Comparison of ENCODE assay signal across 24 cellular contexts in the genomic region with DNA sequence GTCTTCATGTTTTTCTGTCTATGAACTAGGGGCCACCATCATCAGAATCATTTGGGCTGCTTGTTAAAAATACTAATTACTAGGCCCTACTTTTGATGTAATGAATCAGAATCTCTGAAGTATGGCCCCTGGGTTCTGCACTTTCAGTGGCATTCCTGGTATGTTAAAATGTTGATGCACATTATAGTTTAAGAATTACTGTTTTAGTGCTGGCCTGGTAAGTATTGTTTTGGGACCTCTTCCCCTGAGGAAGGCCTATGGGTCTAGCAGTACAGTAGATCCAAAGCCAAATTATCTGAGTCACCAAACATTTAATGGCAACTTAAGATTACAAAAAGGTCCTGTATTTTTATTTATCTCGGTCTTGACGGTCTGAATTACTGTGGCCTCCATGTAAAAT. TPM values are rescaled to one million over a fixed set of nuclear protein-coding genes. Genes with fewer than 3 reads are reported as not detected.
DNase-seq lines count a peak whose midpoint lies in the region; ATAC-seq and TF ChIP-seq lines count a peak whose summit lies in the region.
"Had no signal": no experiment of that assay in that cellular context is flagged by ENCODE, and none has a peak within 500 bp of the region (broad histone marks: within the 10 kb centered on the region; RNA-seq: fewer than 3 reads in every experiment).

No MANE protein-coding gene starts in this region.

- peaks cover 5% of the 10 kb centered on the region for H3K36me3 Mint-ChIP-seq in activated naive CD4-positive, alpha-beta T cell treated with anti-CD3 and anti-CD28 coated beads, Interleukin-2, amount 50 U/mL, for 24 hours
- peaks cover 27% of the 10 kb centered on the region for H3K36me3 Mint-ChIP-seq in WTC11
- peaks cover 38% of the 10 kb centered on the region for H3K36me3 Mint-ChIP-seq in activated CD8-positive, alpha-beta T cell treated with anti-CD3 and anti-CD28 coated beads, Interleukin-2, amount 10 ng/mL, durations not matched to agents 7 days and 5 days (ENCODE audit: low read depth)

- H3K4me3 Mint-ChIP-seq in activated naive CD4-positive, alpha-beta T cell treated with anti-CD3 and anti-CD28 coated beads, Interleukin-2, amount 50 U/mL, for 24 hours, result no peak overlapping the region
- no peak overlapping the region for H3K4me3 Mint-ChIP-seq in WTC11
- no peak overlapping the region for H3K4me3 Mint-ChIP-seq in activated CD8-positive, alpha-beta T cell treated with anti-CD3 and anti-CD28 coated beads, Interleukin-2, amount 10 ng/mL, durations not matched to agents 7 days and 5 days
- H3K4me3 Mint-ChIP-seq: CD4-positive, alpha-beta memory T cell; IgD-negative memory B cell had no signal

- no peaks in the 10 kb centered on the region for H3K9me3 Mint-ChIP-seq in activated naive CD4-positive, alpha-beta T cell treated with anti-CD3 and anti-CD28 coated beads, Interleukin-2, amount 50 U/mL, for 24 hours
- no peaks in the 10 kb centered on the region for H3K9me3 Mint-ChIP-seq in WTC11
- H3K9me3 Mint-ChIP-seq in activated CD8-positive, alpha-beta T cell treated with anti-CD3 and anti-CD28 coated beads, Interleukin-2, amount 10 ng/mL, durations not matched to agents 7 days and 5 days (ENCODE audit: insufficient read depth), result no peaks in the 10 kb centered on the region
- H3K9me3 Mint-ChIP-seq: CD4-positive, alpha-beta memory T cell; IgD-negative memory B cell had no signal

- POLR2A ChIA-PET in WTC11 (lab: Charles Lee), result no interaction called here
- POLR2A ChIA-PET in activated CD8-positive, alpha-beta T cell treated with anti-CD3 and anti-CD28 coated beads, Interleukin-2, amount 10 ng/mL, durations not matched to agents 7 days and 5 days (lab: Charles Lee), result no interaction called here

- no peak for ATAC-seq in WTC11
- no peak for ATAC-seq in activated CD8-positive, alpha-beta T cell treated with anti-CD3 and anti-CD28 coated beads, Interleukin-2, amount 10 ng/mL, durations not matched to agents 7 days and 5 days
- no peak for ATAC-seq in HG03439 (IDR thresholded peaks at IDR 0.05; ENCODE audit: unreplicated experiment)
- ATAC-seq: PC-3 had no signal

- DNase-seq in activated naive CD4-positive, alpha-beta T cell (lab: John Stamatoyannopoulos, UW), result no peak
- DNase-seq in WTC11 (ENCODE audit: low spot score) (no peak), fibroblast of gingiva (ENCODE audit: low read depth) (peak; percentile 2), NCI-H1436 treated with DMSO at 0.1 percent for 48 hours (lab: John Stamatoyannopoulos, UW) (no peak)
- no peak for DNase-seq in activated CD8-positive, alpha-beta T cell treated with anti-CD3 and anti-CD28 coated beads, Interleukin-2, amount 10 ng/mL, durations not matched to agents 7 days and 5 days
- no peak for DNase-seq in stimulated activated naive CD4-positive, alpha-beta T cell treated with Interleukin-2 at 50 U/mL for 16 hours (lab: John Stamatoyannopoulos, UW)
- DNase-seq: 8988T; AML-193; Caco-2; CD4-positive, alpha-beta memory T cell; DMS79; GM23248; MM.1S; NCI-H1694; NCI-H2029 treated with DMSO at 0.1 percent for 48 hours; NCI-H446 treated with DMSO at 0.1 percent for 48 hours; NCI-H526; NCI-H82; NK-92 treated with Interleukin-12 subunit alpha and Interleukin-12 subunit beta, amount 100 ng/mL, for 24 hours; PC-3; SJCRH30 had no signal

- no peak for TF ChIP-seq CTCF in WTC11 (IDR thresholded peaks at IDR 0.05)

- CTCF ChIA-PET in WTC11 (lab: Charles Lee), result no interaction called here
- CTCF ChIA-PET in activated CD8-positive, alpha-beta T cell treated with anti-CD3 and anti-CD28 coated beads, Interleukin-2, amount 10 ng/mL, durations not matched to agents 7 days and 5 days (lab: Charles Lee), result no interaction called here

- peak overlapping the region; percentile 30 for H3K27ac Mint-ChIP-seq in activated naive CD4-positive, alpha-beta T cell treated with anti-CD3 and anti-CD28 coated beads, Interleukin-2, amount 50 U/mL, for 24 hours
- peak overlapping the region; percentile 86 for H3K27ac Mint-ChIP-seq in WTC11
- H3K27ac Mint-ChIP-seq in activated CD8-positive, alpha-beta T cell treated with anti-CD3 and anti-CD28 coated beads, Interleukin-2, amount 10 ng/mL, durations not matched to agents 7 days and 5 days, result no peak overlapping the region
- H3K27ac Mint-ChIP-seq: CD4-positive, alpha-beta memory T cell had no signal

- no peaks in the 10 kb centered on the region for H3K4me1 Mint-ChIP-seq in activated naive CD4-positive, alpha-beta T cell treated with anti-CD3 and anti-CD28 coated beads, Interleukin-2, amount 50 U/mL, for 24 hours
- no peaks in the 10 kb centered on the region for H3K4me1 Mint-ChIP-seq in WTC11
- no peaks in the 10 kb centered on the region for H3K4me1 Mint-ChIP-seq in activated CD8-positive, alpha-beta T cell treated with anti-CD3 and anti-CD28 coated beads, Interleukin-2, amount 10 ng/mL, durations not matched to agents 7 days and 5 days (ENCODE audit: low read depth)
- H3K4me1 Mint-ChIP-seq: IgD-negative memory B cell had no signal

- H3K27me3 Mint-ChIP-seq in activated naive CD4-positive, alpha-beta T cell treated with anti-CD3 and anti-CD28 coated beads, Interleukin-2, amount 50 U/mL, for 24 hours, result no peaks in the 10 kb centered on the region
- no peaks in the 10 kb centered on the region for H3K27me3 Mint-ChIP-seq in WTC11 (ENCODE audit: low read depth)
- H3K27me3 Mint-ChIP-seq in activated CD8-positive, alpha-beta T cell treated with anti-CD3 and anti-CD28 coated beads, Interleukin-2, amount 10 ng/mL, durations not matched to agents 7 days and 5 days (ENCODE audit: low read depth), result no peaks in the 10 kb centered on the region
- H3K27me3 Mint-ChIP-seq: CD4-positive, alpha-beta memory T cell; IgD-negative memory B cell had no signal

TF ChIP-seq in WTC11, 78 proteins besides CTCF, POLR2A, EP300 and RAD21 (continues in another document):
- TF ChIP-seq, protein P1, sequence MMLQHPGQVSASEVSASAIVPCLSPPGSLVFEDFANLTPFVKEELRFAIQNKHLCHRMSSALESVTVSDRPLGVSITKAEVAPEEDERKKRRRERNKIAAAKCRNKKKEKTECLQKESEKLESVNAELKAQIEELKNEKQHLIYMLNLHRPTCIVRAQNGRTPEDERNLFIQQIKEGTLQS (CRISPR knock-in tag; conservative IDR thresholded peaks at IDR 0.05), result no peak
- TF ChIP-seq E2F5 (CRISPR knock-in tag; IDR thresholded peaks at IDR 0.05) (no peak), ELF4 (CRISPR knock-in tag; IDR thresholded peaks at IDR 0.05; ENCODE audit: low read depth) (no peak), ZNF512 (CRISPR knock-in tag; IDR thresholded peaks at IDR 0.05; ENCODE audit: borderline replicate concordance) (no peak), SMAD3 (CRISPR knock-in tag; IDR thresholded peaks at IDR 0.05; ENCODE audit: borderline replicate concordance) (no peak), ZNF423 (CRISPR knock-in tag; IDR thresholded peaks at IDR 0.05) (no peak), ESRRA (CRISPR knock-in tag; IDR thresholded peaks at IDR 0.05; ENCODE audit: borderline replicate concordance) (no peak), FOXP1 (CRISPR knock-in tag; IDR thresholded peaks at IDR 0.05; ENCODE audit: borderline replicate concordance) (no peak), FOXJ3 (CRISPR knock-in tag; IDR thresholded peaks at IDR 0.05; ENCODE audit: borderline replicate concordance) (no peak), PRDM15 (CRISPR knock-in tag; IDR thresholded peaks at IDR 0.05) (no peak)

RNA-seq across cellular contexts. Expression of gene AP2B1, which starts 58.8 kb away (rescaled TPM):
- total RNA-seq in WTC11 (2021), result 195 to 212 TPM (median 201 TPM) in 3 replicates
- total RNA-seq in activated CD8-positive, alpha-beta T cell treated with anti-CD3 and anti-CD28 coated beads, Interleukin-2, amount 10 ng/mL, durations not matched to agents 7 days and 5 days, result 100 to 1,000 TPM; 161 to 172 TPM
